In the genomic region with DNA sequence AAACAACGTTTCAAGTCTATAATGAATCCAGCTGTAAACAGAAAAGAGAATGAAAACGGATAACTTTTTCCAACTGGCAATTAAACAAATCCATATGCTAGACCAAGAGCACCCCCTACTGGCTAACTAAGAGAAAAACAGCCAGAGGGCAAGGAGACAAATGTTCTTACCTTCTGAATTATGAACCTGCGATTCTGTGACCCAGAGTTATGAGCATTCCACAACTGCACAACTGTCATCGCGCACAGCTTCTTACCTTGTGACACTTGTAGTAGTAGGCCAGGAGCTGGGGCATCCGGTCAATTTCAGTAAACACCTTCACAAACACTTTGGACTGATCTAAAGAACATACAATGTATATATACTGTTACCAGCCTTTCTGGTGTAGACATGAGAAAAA, we compare ENCODE assay signal across 8 cellular contexts. TPM values are rescaled to one million over a fixed set of nuclear protein-coding genes. Genes with fewer than 3 reads are reported as not detected.
A peak's percentile ranks its signal among the peaks of the same experiment; 100 is the strongest.
DNase-seq lines count a peak whose midpoint lies in the region; ATAC-seq and TF ChIP-seq lines count a peak whose summit lies in the region.

No MANE protein-coding gene starts in this region.

- ATAC-seq in right lobe of liver (peak; percentile 65 to 85 (median 76)), GM18868 (IDR thresholded peaks at IDR 0.05; ENCODE audit: unreplicated experiment) (no peak)

- WGBS in right lobe of liver (ENCODE audit: insufficient coverage, low coverage, low lambda C conversion rate, missing lambda C conversion rate) = 22% methylated on average over 6 of the region's 6 CpGs

- H3K27ac ChIP-seq in right lobe of liver (no peak overlapping the region), uterus (no peak overlapping the region)

- intact Hi-C loops in right lobe of liver (cut with DNase I) = loop anchor here (10.0 kb wide), 1 partner anchor 250 kb away; a partner anchor contains a TSS
- intact Hi-C loops in uterus (cut with DNase I; ENCODE audit: low total_unique reads) = loop anchor here (10.0 kb wide), 1 partner anchor 540 kb away; no protein-coding TSS in a partner anchor

- no peak for TF ChIP-seq POLR2A in right lobe of liver (IDR thresholded peaks at IDR 0.05)
- no peak for TF ChIP-seq POLR2A in uterus (IDR thresholded peaks at IDR 0.05)

- peak; percentile 75 to 89 (median 87) for TF ChIP-seq CTCF in right lobe of liver (IDR thresholded peaks at IDR 0.05)
- TF ChIP-seq CTCF in uterus (IDR thresholded peaks at IDR 0.05) = peak; percentile 75 to 90 (median 86)

- peak; percentile 2 to 20 for DNase-seq in activated CD4-positive, alpha-beta T cell treated with anti-CD3 and anti-CD28 coated beads for 4 hours
- no peak for DNase-seq in activated CD4-positive, alpha-beta T cell treated with anti-CD3 and anti-CD28 coated beads, Interleukin-2, amount 50 U/mL, for 48 hours
- peak; percentile 72 for DNase-seq in KBM-7
- peak; percentile 19 for DNase-seq in NOMO-1 treated with dmso at 0.1 percent for 144 hours (lab: John Stamatoyannopoulos, UW; ENCODE audit: unreplicated experiment)
- DNase-seq in cerebellar cortex (ENCODE audit: low spot score) = peak; percentile 88
- DNase-seq in right lobe of liver = no peak
- DNase-seq in uterus = no peak

- peaks cover 0 to 32% (median 7%) of the 10 kb centered on the region in 4 donors for H3K36me3 ChIP-seq in right lobe of liver
- no peaks in the 10 kb centered on the region for H3K36me3 ChIP-seq in uterus

- no peaks in the 10 kb centered on the region for H3K4me1 ChIP-seq in right lobe of liver
- H3K4me1 ChIP-seq in uterus = no peaks in the 10 kb centered on the region

- no peaks in the 10 kb centered on the region for H3K27me3 ChIP-seq in right lobe of liver
- no peaks in the 10 kb centered on the region for H3K27me3 ChIP-seq in uterus

- in situ Hi-C loops in KBM-7 (cut with MboI; ENCODE audit: low pct_unique_long_range_greater_than_20kb, low sequenced_read_pairs) = no loop called here

- H3K9me3 ChIP-seq in right lobe of liver (no peaks in the 10 kb centered on the region), uterus (no peaks in the 10 kb centered on the region)

- H3K4me3 ChIP-seq in right lobe of liver = no peak overlapping the region
- H3K4me3 ChIP-seq in uterus = no peak overlapping the region

RNA-seq across cellular contexts. Expression of a gene that starts 18.6 kb away (rescaled TPM):
- total RNA-seq in right lobe of liver = 10 to 100 TPM in 1 of 6 experiments, 1 to 10 TPM in 5; 7.5 to 11.2 (median 8.4) TPM
- total RNA-seq in uterus = 100 to 1,000 TPM in 1 of 4 donors, 10 to 100 TPM in 3; 11.5 to 393 (median 32.2) TPM

Comparison
In these comparisons a context has a peak if more than half of its experiments do, and no peak if none do; other contexts are left out.
1. DNase-seq: peak in activated CD4-positive, alpha-beta T cell treated with anti-CD3 and anti-CD28 coated beads for 4 hours (2 of 2), KBM-7 (single experiment), NOMO-1 treated with dmso at 0.1 percent for 144 hours (single experiment) and cerebellar cortex (single experiment); none in activated CD4-positive, alpha-beta T cell treated with anti-CD3 and anti-CD28 coated beads, Interleukin-2, amount 50 U/mL, for 48 hours (0 of 2), right lobe of liver (0 of 3) and uterus (0 of 2).